In the genomic region with DNA sequence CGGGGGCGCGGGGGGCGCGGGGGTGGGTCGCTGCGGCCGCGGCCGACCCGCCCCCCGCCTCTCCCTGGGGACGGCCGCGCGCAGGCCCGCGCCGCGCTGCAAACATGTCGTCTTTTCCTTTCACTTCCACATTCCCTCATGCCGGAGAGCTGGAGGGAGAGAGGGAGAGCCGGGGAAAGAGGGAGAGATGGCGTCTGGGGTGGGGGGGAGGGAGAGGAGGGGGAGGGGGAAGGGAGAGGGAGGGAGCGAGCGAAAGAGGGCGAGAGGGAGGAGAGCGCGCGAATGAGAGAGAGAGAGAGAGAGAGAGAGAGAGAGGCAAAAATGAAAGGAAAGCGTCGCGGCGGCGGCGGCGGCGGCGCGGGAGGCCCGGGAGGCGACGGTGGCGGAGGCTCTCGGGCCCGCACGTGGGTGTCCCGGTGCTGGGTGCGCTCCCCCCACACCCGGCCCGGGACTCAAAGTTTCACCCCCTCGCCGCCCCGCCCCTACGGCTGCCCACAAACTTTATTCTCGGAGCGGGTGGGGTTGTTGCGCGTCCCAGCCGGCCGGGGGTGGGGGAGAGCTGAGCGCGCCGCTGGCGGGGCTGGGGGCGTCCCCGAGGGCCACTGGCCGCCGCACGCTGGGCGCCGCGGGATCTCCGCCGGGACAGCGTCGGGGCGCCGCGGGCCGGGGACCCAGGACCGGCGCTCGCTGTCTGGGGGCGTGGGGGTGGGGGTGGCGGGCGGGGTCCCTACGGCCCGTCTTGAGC, we compare ENCODE assay signal across 8 cellular contexts. TPM values are rescaled to one million over a fixed set of nuclear protein-coding genes. Genes with fewer than 3 reads are reported as not detected.
DNase-seq lines count a peak whose midpoint lies in the region; ATAC-seq and TF ChIP-seq lines count a peak whose summit lies in the region.

No MANE protein-coding gene starts in this region.

- peak; percentile 66 for DNase-seq in GM06990 (ENCODE audit: extremely low read depth, insufficient read length)
- peak; percentile 68 to 82 (median 79) for DNase-seq in Peyer's patch
- DNase-seq in activated effector memory CD4-positive, alpha-beta T cell treated with anti-CD3 and anti-CD28 coated beads, Interleukin-2, amount 50 U/mL, for 16 hours: peak; percentile 87
- DNase-seq in fibroblast of villous mesenchyme (ENCODE audit: low read depth): peak; percentile 74
- peak; percentile 30 for DNase-seq in neural crest cell (ENCODE audit: low read depth, low spot score)

- TF ChIP-seq CTCF in GM06990 (IDR thresholded peaks at IDR 0.05; ENCODE audit: insufficient read depth, low read length, poor library complexity, severe bottlenecking) (no peak), Peyer's patch (IDR thresholded peaks at IDR 0.05) (no peak), fibroblast of villous mesenchyme (IDR thresholded peaks at IDR 0.05; ENCODE audit: insufficient read depth, low read depth, low read length) (no peak), neural crest cell (conservative IDR thresholded peaks at IDR 0.05) (no peak)

- ATAC-seq in HG02642 (IDR thresholded peaks at IDR 0.05; ENCODE audit: poor library complexity, unreplicated experiment) (peak; percentile 43), HG03457 (IDR thresholded peaks at IDR 0.05; ENCODE audit: unreplicated experiment) (no peak)

- H3K9me3 ChIP-seq in Peyer's patch: no peaks in the 10 kb centered on the region
- H3K9me3 ChIP-seq in thymus (ENCODE audit: control insufficient read depth): no peaks in the 10 kb centered on the region

- under 1% methylated on average over 89 of the region's 89 CpGs for WGBS in thymus

- H3K36me3 ChIP-seq in GM06990 (ENCODE audit: control insufficient read depth, insufficient read depth, low read length): no peaks in the 10 kb centered on the region; the same call in 1 of the 2 replicates
- no peaks in the 10 kb centered on the region for H3K36me3 ChIP-seq in Peyer's patch
- H3K36me3 ChIP-seq in thymus (ENCODE audit: control insufficient read depth, insufficient read depth): no peaks in the 10 kb centered on the region

- H3K4me3 Mint-ChIP-seq in neural crest cell: peak overlapping the region; percentile 93

- no peaks in the 10 kb centered on the region for H3K27me3 Mint-ChIP-seq in neural crest cell (ENCODE audit: low read depth)

- H3K27ac Mint-ChIP-seq in neural crest cell (ENCODE audit: unreplicated experiment): peak overlapping the region; percentile 62

- TF ChIP-seq POLR2A in Peyer's patch (IDR thresholded peaks at IDR 0.05): peak in 1 of 2 donors; percentile 26

- peak overlapping the region; percentile 78 to 95 (median 88) for H3K27ac ChIP-seq in Peyer's patch
- H3K27ac ChIP-seq in thymus (ENCODE audit: low read depth): peak overlapping the region; percentile 55

- H3K4me3 ChIP-seq in GM06990 (replicated peaks; ENCODE audit: low read depth, low read length) (peak overlapping the region; percentile 79), Peyer's patch (peak overlapping the region; percentile 62 to 94 (median 78)), fibroblast of villous mesenchyme (ENCODE audit: low read depth, low read length) (peak overlapping the region; percentile 75), thymus (ENCODE audit: low read length) (peak overlapping the region; percentile 54)

- H3K4me1 ChIP-seq in Peyer's patch (peaks cover 0 to 46% (median 5%) of the 10 kb centered on the region in 4 donors), thymus (ENCODE audit: control insufficient read depth, insufficient read depth, low read length) (peaks cover 3% of the 10 kb centered on the region)

- no peaks in the 10 kb centered on the region for H3K27me3 ChIP-seq in GM06990 (replicated peaks; ENCODE audit: control insufficient read depth, insufficient read depth, low read length)
- no peaks in the 10 kb centered on the region for H3K27me3 ChIP-seq in Peyer's patch
- H3K27me3 ChIP-seq in thymus (ENCODE audit: control insufficient read depth, insufficient read depth): no peaks in the 10 kb centered on the region

- peaks cover 66% of the 10 kb centered on the region for H3K4me1 Mint-ChIP-seq in neural crest cell

- no peaks in the 10 kb centered on the region for H3K9me3 Mint-ChIP-seq in neural crest cell

- H3K36me3 Mint-ChIP-seq in neural crest cell (ENCODE audit: low read depth): no peaks in the 10 kb centered on the region

RNA-seq across cellular contexts. Expression of a gene that starts 0.7 kb away (rescaled TPM):
- total RNA-seq in Peyer's patch (10 to 100 TPM; 19.8 to 31.3 (median 23.2) TPM), fibroblast of villous mesenchyme (13.0 and 16.8 TPM in 2 replicates), neural crest cell (60.3 and 64.4 TPM in 2 replicates)
- 21.9 TPM for polyA plus RNA-seq in thymus

Comparison
In these comparisons a context has a peak if more than half of its experiments do, and no peak if none do; other contexts are left out.
1. DNase-seq: peak in every context shown above with its lines; median percentile 87 in activated effector memory CD4-positive, alpha-beta T cell treated with anti-CD3 and anti-CD28 coated beads, Interleukin-2, amount 50 U/mL, for 16 hours; 79 in Peyer's patch; 74 in fibroblast of villous mesenchyme; 66 in GM06990; 30 in neural crest cell.